Comparison of ENCODE assay signal across 8 cellular contexts in the genomic region with DNA sequence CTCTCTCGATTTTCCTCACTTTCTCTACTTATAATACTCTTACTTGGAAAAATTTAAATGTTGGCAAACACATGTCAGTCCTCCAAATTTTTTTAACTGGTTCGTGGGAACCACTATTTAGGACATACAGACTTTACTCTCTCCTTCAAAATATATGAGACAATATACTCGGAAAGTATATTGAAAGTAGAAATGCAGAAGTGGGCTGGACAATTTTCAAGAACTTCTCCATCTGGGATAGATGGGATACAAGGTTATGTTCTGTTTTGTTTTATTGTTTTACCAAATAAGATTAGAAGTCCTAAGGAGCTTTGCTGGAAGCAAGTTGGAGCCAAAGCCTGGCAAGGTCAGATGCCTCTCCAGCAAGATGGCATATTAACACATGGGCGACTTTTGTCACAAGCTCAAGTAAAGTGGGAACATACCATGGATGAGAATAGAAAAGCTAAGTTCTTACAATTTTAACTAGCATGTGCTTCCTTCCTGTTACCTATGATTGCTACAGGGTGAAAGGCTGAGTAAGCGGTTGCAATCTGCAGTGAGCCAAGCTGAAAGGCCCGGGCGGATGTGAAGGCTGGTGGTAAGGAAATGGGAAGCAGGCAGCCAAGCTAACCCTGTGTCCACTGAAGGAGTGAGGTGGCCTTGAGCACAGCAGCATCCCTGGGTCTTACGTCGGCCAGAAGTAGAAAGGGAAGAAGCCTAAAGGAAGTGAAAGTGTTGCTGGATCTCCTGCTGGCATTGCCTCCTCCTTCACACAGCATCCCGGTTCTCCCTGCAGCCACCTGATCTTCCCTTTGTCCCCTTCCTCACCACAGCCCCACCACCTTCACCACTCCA. TPM values are rescaled to one million over a fixed set of nuclear protein-coding genes. Genes with fewer than 3 reads are reported as not detected.
DNase-seq lines count a peak whose midpoint lies in the region; ATAC-seq, FAIRE-seq and TF ChIP-seq lines count a peak whose summit lies in the region.

No MANE protein-coding gene starts in this region.

- intact Hi-C loops in HepG2 (cut with micrococcal nuclease; ENCODE audit: unreplicated experiment) (no loop called here), dorsolateral prefrontal cortex (cut with DNase I) (loop anchor here in 1 of 2 donors (5.0 kb wide), 1 partner anchor 68 kb away; no protein-coding TSS in a partner anchor)

- H3K9ac ChIP-seq in liver (ENCODE audit: low read depth in 1 of 2, low read length in 2 of 2): no peak overlapping the region
- H3K9ac ChIP-seq in HepG2 (ENCODE audit: insufficient read depth, low read depth, low read length): no peak overlapping the region

- peak overlapping the region in 1 of 3 donors; percentile 10 for H3K4me3 ChIP-seq in liver (ENCODE audit: low read depth in 1 of 3, low read length in 3 of 3)
- H3K4me3 ChIP-seq in HepG2 (replicated peaks in 1 of 3; ENCODE audit: insufficient read depth in 1 of 3, low read depth in 2 of 3, low read length in 3 of 3): no peak overlapping the region
- peak overlapping the region in 36 of 59 donors; percentile 0 to 85 (median 28) for H3K4me3 ChIP-seq in dorsolateral prefrontal cortex

- H3K9me3 Mint-ChIP-seq in T-cell: no peaks in the 10 kb centered on the region

- H3K27ac Mint-ChIP-seq in T-cell: peak overlapping the region; percentile 88 to 93

- H3K4me1 ChIP-seq in liver (ENCODE audit: control insufficient read depth in 4 of 4, insufficient read depth in 4 of 4, low read length in 3 of 4) (peaks cover 0 to 16% (median 4%) of the 10 kb centered on the region in 4 donors), HepG2 (ENCODE audit: insufficient read depth, low read length) (no peaks in the 10 kb centered on the region)

- peaks cover 15% of the 10 kb centered on the region for H3K36me3 Mint-ChIP-seq in T-cell

- no peak overlapping the region for H2AFZ ChIP-seq in HepG2 (ENCODE audit: low read length)

- no peak for TF ChIP-seq POLR2A in HepG2 (IDR thresholded peaks at IDR 0.05; ENCODE audit: insufficient read depth in 1 of 2, low read depth in 2 of 2, low read length in 2 of 2)

- no peaks in the 10 kb centered on the region for H3K27me3 ChIP-seq in liver (ENCODE audit: control insufficient read depth in 4 of 4, insufficient read depth in 4 of 4, low read length in 3 of 4)
- peaks cover 0 to 28% of the 10 kb centered on the region in 2 experiments; a peak in 3 of 5 replicates for H3K27me3 ChIP-seq in HepG2 (ENCODE audit: control insufficient read depth in 1 of 2, insufficient read depth in 2 of 2, low read length in 2 of 2)
- no peaks in the 10 kb centered on the region for H3K27me3 ChIP-seq in dorsolateral prefrontal cortex

- POLR2A ChIA-PET in HepG2 (lab: Yijun Ruan, JAX): no interaction called here
- POLR2A ChIA-PET in T-cell (lab: Charles Lee): interaction anchor here in 1 of 2 donors (0.5 kb wide), 1 partner anchor 931 kb away, joined by 3 read pairs; no protein-coding TSS in a partner anchor

- no peak for FAIRE-seq in HepG2 (lab: Jason Lieb, UNC)

- no peaks in the 10 kb centered on the region for H3K27me3 Mint-ChIP-seq in T-cell

- no peaks in the 10 kb centered on the region for H4K20me1 ChIP-seq in HepG2 (ENCODE audit: insufficient read depth, low read length)

- H3K36me3 ChIP-seq in liver (ENCODE audit: control insufficient read depth in 4 of 4, insufficient read depth in 3 of 4, low read depth in 1 of 4, low read length in 3 of 4) (no peaks in the 10 kb centered on the region), HepG2 (replicated peaks in 1 of 2; ENCODE audit: control insufficient read depth in 1 of 2, insufficient read depth in 2 of 2, low read length in 2 of 2) (no peaks in the 10 kb centered on the region)

- H3K4me2 ChIP-seq in HepG2 (ENCODE audit: low read depth, low read length): no peak overlapping the region

- H3K79me2 ChIP-seq in HepG2 (ENCODE audit: insufficient read depth, low read length): no peaks in the 10 kb centered on the region

- TF ChIP-seq RAD21 in liver (IDR thresholded peaks at IDR 0.05): no peak
- no peak for TF ChIP-seq RAD21 in HepG2 (CRISPR knock-in tag; IDR thresholded peaks at IDR 0.05)

- CTCF ChIA-PET in HepG2 (lab: Yijun Ruan, JAX; ENCODE audit: low intra/inter-chr PET ratio, low total read pairs) (no interaction called here), T-cell (lab: Charles Lee) (interaction anchor here in 1 of 2 donors (0.6 to 1.7 kb wide), 4 partner anchors 20 to 138 kb away, joined by 3 to 4 read pairs (median 3); no protein-coding TSS in a partner anchor)

- H3K4me3 Mint-ChIP-seq in T-cell: peak overlapping the region; percentile 62 to 80 (median 65)

- in situ Hi-C loops in HepG2 (cut with HindIII; ENCODE audit: extremely low pct_ligation_motif_present, low pct_unique_long_range_greater_than_20kb): no loop called here

- no TSS peak for BruUV-seq in HepG2 (replicated peaks; lab: Mats Ljungman, UMichigan)

- peak overlapping the region in 1 of 2 donors; percentile 14 for H3K27ac ChIP-seq in liver (ENCODE audit: low read depth in 1 of 2, low read length in 2 of 2)
- H3K27ac ChIP-seq in HepG2 (ENCODE audit: extremely low read length, insufficient read depth, low read length): no peak overlapping the region
- H3K27ac ChIP-seq in dorsolateral prefrontal cortex: peak overlapping the region in 42 of 59 donors; percentile 6 to 81 (median 44)

- no peak for TF ChIP-seq CTCF in liver (IDR thresholded peaks at IDR 0.05; ENCODE audit: low read depth, low read length, missing input control)
- no peak for TF ChIP-seq CTCF in HepG2 (CRISPR knock-in tag; IDR thresholded peaks at IDR 0.05)
- no peak for TF ChIP-seq CTCF in dorsolateral prefrontal cortex (IDR thresholded peaks at IDR 0.05 in 54 of 56, conservative IDR thresholded peaks at IDR 0.05 in 2 of 56; ENCODE audit: low read depth in 1 of 56, partially characterized antibody in 56 of 56)

- peaks cover 80 to 85% (median 81%) of the 10 kb centered on the region in 3 donors for H3K4me1 Mint-ChIP-seq in T-cell

- 72% methylated on average over 10 of the region's 10 CpGs for WGBS in liver
- 43% methylated on average over 10 of the region's 10 CpGs for WGBS in HepG2 (ENCODE audit: low lambda C conversion rate)

- DNase-seq in HepG2 (ENCODE audit: low spot score): no peak
- DNase-seq in T-cell: peak in 25 of 34 experiments; percentile 15 to 54 (median 29)
- peak in 4 of 10 donors; percentile 31 to 42 (median 40) for DNase-seq in dorsolateral prefrontal cortex
- peak; percentile 68 for DNase-seq in pons (ENCODE audit: low spot score)
- DNase-seq in DMS79 (lab: John Stamatoyannopoulos, UW): no peak
- DNase-seq in NCI-H2107 (lab: John Stamatoyannopoulos, UW): no peak

- ATAC-seq in HepG2 (no peak), T-cell (replicated peaks in 1 of 4) (peak; percentile 59 to 69 (median 68)), HG03342 (IDR thresholded peaks at IDR 0.05; ENCODE audit: unreplicated experiment) (no peak)

- no peaks in the 10 kb centered on the region for H3K9me3 ChIP-seq in liver (ENCODE audit: control insufficient read depth in 4 of 4, low read length in 3 of 4)
- no peaks in the 10 kb centered on the region for H3K9me3 ChIP-seq in HepG2 (ENCODE audit: low read length)

- no peak for TF ChIP-seq EP300 in HepG2 (IDR thresholded peaks at IDR 0.05; ENCODE audit: low read depth in 2 of 2, low read length in 2 of 2)
- no peak for TF ChIP-seq EP300 in HepG2 (CRISPR knock-in tag; IDR thresholded peaks at IDR 0.05; ENCODE audit: borderline replicate concordance)

RNA-seq across cellular contexts. Expression of a gene that starts 7.1 kb away (rescaled TPM):
- 10 to 100 TPM in 1 of 2 donors, 1 to 10 TPM in 1; 5.4 to 18.0 TPM for total RNA-seq in liver
- polyA plus RNA-seq in liver: 1 to 10 TPM; 2.9 to 5.7 TPM
- total RNA-seq in HepG2 (2016; rRNA removed; fragmentation: Illumina TruSeq; extraction: Trizol): not detected in 2 replicates
- under 0.01 TPM in 1 of 2 replicates, not detected in the other for total RNA-seq in HepG2 (2016; cell fraction: cytosol; rRNA removed; fragmentation: Illumina TruSeq; extraction: Trizol; ENCODE audit: low read depth)
- not detected in 2 replicates for total RNA-seq in HepG2 (2016; cell fraction: insoluble cytoplasmic fraction; rRNA removed; fragmentation: Illumina TruSeq; extraction: Trizol)
- total RNA-seq in HepG2 (2016; cell fraction: membrane; rRNA removed; fragmentation: Illumina TruSeq; extraction: Trizol): not detected in 2 replicates
- not detected in 2 replicates for total RNA-seq in HepG2 (2016; cell fraction: nucleus; rRNA removed; fragmentation: Illumina TruSeq; extraction: Trizol)
- polyA plus RNA-seq in HepG2 (2011; rRNA removed): not detected in 2 replicates
- polyA plus RNA-seq in HepG2 (2011; cell fraction: cytosol; rRNA removed): not detected in 2 replicates
- polyA plus RNA-seq in HepG2 (2011; cell fraction: nucleus; rRNA removed): not detected in 2 replicates
- not detected in 2 replicates for polyA plus RNA-seq in HepG2 (2012)
- not detected in 2 replicates for polyA plus RNA-seq in HepG2 (2016; cell fraction: cytosol; fragmentation: Illumina TruSeq; extraction: Trizol; ENCODE audit: low read depth)
- not detected in 2 replicates for polyA plus RNA-seq in HepG2 (2016; cell fraction: insoluble cytoplasmic fraction; fragmentation: Illumina TruSeq; extraction: Trizol; ENCODE audit: low read depth)
- polyA plus RNA-seq in HepG2 (2016; cell fraction: membrane; fragmentation: Illumina TruSeq; extraction: Trizol; ENCODE audit: low read depth): not detected in 2 replicates
- polyA plus RNA-seq in HepG2 (2016; cell fraction: nucleus; fragmentation: Illumina TruSeq; extraction: Trizol; ENCODE audit: insufficient read depth, low read depth): not detected in 2 replicates
- 8.5 TPM in 1 of 2 replicates, not detected in the other for polyA minus RNA-seq in HepG2 (2011; rRNA and poly(A)+ RNA removed; ENCODE audit: low replicate concordance)
- polyA minus RNA-seq in HepG2 (2011; cell fraction: cytosol; rRNA and poly(A)+ RNA removed): 0.20 TPM in 1 of 2 replicates, not detected in the other
- polyA minus RNA-seq in HepG2 (2011; cell fraction: nucleus; rRNA and poly(A)+ RNA removed): not detected in 2 replicates
- 10 to 100 TPM; 17.8 to 29.2 (median 20.6) TPM for total RNA-seq in T-cell
- total RNA-seq in dorsolateral prefrontal cortex: 10 to 100 TPM; 26.2 to 70.0 (median 45.3) TPM

RNA-seq across cellular contexts. Expression of a gene that starts 37.3 kb away (rescaled TPM):
- 1 to 10 TPM; 5.8 to 7.5 TPM for total RNA-seq in liver
- polyA plus RNA-seq in liver: 1 to 10 TPM; 5.2 to 6.7 TPM
- total RNA-seq in HepG2 (2016; rRNA removed; fragmentation: Illumina TruSeq; extraction: Trizol): 0.53 and 0.88 TPM in 2 replicates
- total RNA-seq in HepG2 (2016; cell fraction: cytosol; rRNA removed; fragmentation: Illumina TruSeq; extraction: Trizol; ENCODE audit: low read depth): 0.20 and 0.26 TPM in 2 replicates
- 0.35 and 0.65 TPM in 2 replicates for total RNA-seq in HepG2 (2016; cell fraction: insoluble cytoplasmic fraction; rRNA removed; fragmentation: Illumina TruSeq; extraction: Trizol)
- total RNA-seq in HepG2 (2016; cell fraction: membrane; rRNA removed; fragmentation: Illumina TruSeq; extraction: Trizol): 0.34 TPM in 1 of 2 replicates, not detected in the other
- 0.40 and 0.56 TPM in 2 replicates for total RNA-seq in HepG2 (2016; cell fraction: nucleus; rRNA removed; fragmentation: Illumina TruSeq; extraction: Trizol)
- 0.04 and 0.29 TPM in 2 replicates for polyA plus RNA-seq in HepG2 (2011; rRNA removed)
- polyA plus RNA-seq in HepG2 (2011; cell fraction: cytosol; rRNA removed): 0.15 and 0.36 TPM in 2 replicates
- not detected in 2 replicates for polyA plus RNA-seq in HepG2 (2011; cell fraction: nucleus; rRNA removed)
- 0.15 and 0.27 TPM in 2 replicates for polyA plus RNA-seq in HepG2 (2012)
- polyA plus RNA-seq in HepG2 (2016; cell fraction: cytosol; fragmentation: Illumina TruSeq; extraction: Trizol; ENCODE audit: low read depth): 0.09 TPM in 2 replicates
- 0.74 and 0.75 TPM in 2 replicates for polyA plus RNA-seq in HepG2 (2016; cell fraction: insoluble cytoplasmic fraction; fragmentation: Illumina TruSeq; extraction: Trizol; ENCODE audit: low read depth)
- 0.10 and 0.21 TPM in 2 replicates for polyA plus RNA-seq in HepG2 (2016; cell fraction: membrane; fragmentation: Illumina TruSeq; extraction: Trizol; ENCODE audit: low read depth)
- 0.55 TPM in 1 of 2 replicates, not detected in the other for polyA plus RNA-seq in HepG2 (2016; cell fraction: nucleus; fragmentation: Illumina TruSeq; extraction: Trizol; ENCODE audit: insufficient read depth, low read depth)
- polyA minus RNA-seq in HepG2 (2011; rRNA and poly(A)+ RNA removed; ENCODE audit: low replicate concordance): 3.1 TPM in 1 of 2 replicates, not detected in the other
- 0.53 TPM in 1 of 2 replicates, not detected in the other for polyA minus RNA-seq in HepG2 (2011; cell fraction: cytosol; rRNA and poly(A)+ RNA removed)
- 0.25 TPM in 1 of 2 replicates, not detected in the other for polyA minus RNA-seq in HepG2 (2011; cell fraction: nucleus; rRNA and poly(A)+ RNA removed)
- total RNA-seq in T-cell: 1 to 10 TPM; 4.3 to 5.5 (median 4.9) TPM
- 10 to 100 TPM in 7 of 120 experiments, 1 to 10 TPM in 113; 2.1 to 11.5 (median 7.1) TPM for total RNA-seq in dorsolateral prefrontal cortex

Comparison
In these comparisons a context has a peak if more than half of its experiments do, and no peak if none do; other contexts are left out.
1. RNA of a gene that starts 7.1 kb away (total RNA-seq): 26.2 to 70.0 TPM in dorsolateral prefrontal cortex, 17.8 to 29.2 TPM in T-cell and 5.4 to 18.0 TPM in liver; under 0.01 TPM in HepG2; every median in the first group is over 4 times any median in the second.
2. H3K4me3 ChIP-seq: peak in dorsolateral prefrontal cortex (36 of 59); none in HepG2 (0 of 3).
3. ATAC-seq: peak in T-cell (4 of 4); none in HepG2 (single experiment) and HG03342 (single experiment).
4. DNase-seq: peak in T-cell (25 of 34) and pons (single experiment); none in HepG2 (single experiment), DMS79 (single experiment) and NCI-H2107 (single experiment).